ENCODE assay signal across 17 cellular contexts in the genomic region with DNA sequence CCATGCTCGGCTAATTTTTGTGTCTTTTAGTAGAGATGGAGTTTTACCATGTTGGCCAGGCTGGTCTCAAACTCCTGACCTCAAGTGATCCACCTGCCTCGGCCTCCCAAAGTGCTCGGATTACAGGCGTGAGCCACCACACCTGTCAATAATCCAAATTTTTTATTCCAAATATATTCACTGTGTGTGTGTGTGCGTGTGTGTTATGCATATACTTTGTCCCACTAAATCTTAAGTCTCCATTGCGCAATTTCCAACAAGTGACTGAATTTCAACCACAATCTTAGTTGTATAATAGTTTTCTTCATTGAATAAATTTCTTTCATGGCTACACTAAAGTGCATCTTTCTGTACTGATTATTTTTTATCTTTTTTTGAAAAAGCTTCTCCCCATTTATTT.
"Had no signal": no experiment of that assay in that cellular context is flagged by ENCODE, and none has a peak within 500 bp of the region (broad histone marks: within the 10 kb centered on the region; RNA-seq: fewer than 3 reads in every experiment).

No MANE protein-coding gene starts in this region.

- H3K9me3 ChIP-seq: lower lobe of right lung, tibial artery, uterus had no signal

- H3K27me3 Mint-ChIP-seq: activated CD4-positive, alpha-beta T cell treated with anti-CD3 and anti-CD28 coated beads for 36 hours; activated CD8-positive, alpha-beta T cell treated with anti-CD3 and anti-CD28 coated beads for 36 hours; progenitor cell of endocrine pancreas had no signal

- H3K27ac Mint-ChIP-seq: activated CD4-positive, alpha-beta T cell treated with anti-CD3 and anti-CD28 coated beads for 36 hours; activated CD8-positive, alpha-beta T cell treated with anti-CD3 and anti-CD28 coated beads for 36 hours; activated T-helper 2 cell treated with anti-CD3 and anti-CD28 coated beads, Interferon-gamma antibody, Interleukin-2, Interleukin-4, amounts not matched to agents 10 μg/mL and 5 μg/mL and 100 μg/mL, durations not matched to agents 14 hours and 24 hours and 36 hours; immature natural killer cell; mesothelial cell of epicardium; progenitor cell of endocrine pancreas; stimulated activated effector memory CD8-positive, alpha-beta T cell treated with anti-CD3 and anti-CD28 coated beads, Interleukin-12 subunit alpha, Interleukin-12 subunit beta, amount 100 ng/mL, for 72 hours had no signal

- H3K4me3 ChIP-seq: lower lobe of right lung, tibial artery, uterus had no signal

- H3K4me3 Mint-ChIP-seq: activated CD4-positive, alpha-beta T cell treated with anti-CD3 and anti-CD28 coated beads for 36 hours; activated CD8-positive, alpha-beta T cell treated with anti-CD3 and anti-CD28 coated beads for 36 hours; immature natural killer cell; mesothelial cell of epicardium had no signal

- DNase-seq: activated CD4-positive, alpha-beta T cell treated with anti-CD3 and anti-CD28 coated beads for 36 hours; activated CD8-positive, alpha-beta T cell treated with anti-CD3 and anti-CD28 coated beads for 36 hours; activated naive CD4-positive, alpha-beta T cell treated with anti-CD3 and anti-CD28 coated beads, Interleukin-2, amount 50 U/mL, for 16 hours; aorta; dorsolateral prefrontal cortex; immature natural killer cell; lower lobe of right lung; nucleus accumbens; right cardiac atrium; T1000; tibial artery; uterus had no signal

- H3K9me3 Mint-ChIP-seq: activated CD8-positive, alpha-beta T cell treated with anti-CD3 and anti-CD28 coated beads for 36 hours; activated T-helper 2 cell treated with anti-CD3 and anti-CD28 coated beads, Interferon-gamma antibody, Interleukin-2, Interleukin-4, amounts not matched to agents 10 μg/mL and 5 μg/mL and 100 μg/mL, durations not matched to agents 14 hours and 24 hours and 36 hours; immature natural killer cell; mesothelial cell of epicardium; stimulated activated effector memory CD8-positive, alpha-beta T cell treated with anti-CD3 and anti-CD28 coated beads, Interleukin-12 subunit alpha, Interleukin-12 subunit beta, amount 100 ng/mL, for 72 hours had no signal

- FAIRE-seq: bronchial epithelial cell had no signal

- ATAC-seq: activated CD4-positive, alpha-beta T cell treated with anti-CD3 and anti-CD28 coated beads for 36 hours; activated CD8-positive, alpha-beta T cell treated with anti-CD3 and anti-CD28 coated beads for 36 hours; lower lobe of right lung; right cardiac atrium; stimulated activated effector memory CD8-positive, alpha-beta T cell treated with anti-CD3 and anti-CD28 coated beads, Interleukin-12 subunit alpha, Interleukin-12 subunit beta, amount 100 ng/mL, for 72 hours had no signal

- H3K27me3 ChIP-seq: dorsolateral prefrontal cortex, tibial artery, uterus had no signal

- H3K27ac ChIP-seq: dorsolateral prefrontal cortex, lower lobe of right lung, tibial artery, uterus had no signal
